ENCODE assay signal across 1 cellular context in the genomic region with DNA sequence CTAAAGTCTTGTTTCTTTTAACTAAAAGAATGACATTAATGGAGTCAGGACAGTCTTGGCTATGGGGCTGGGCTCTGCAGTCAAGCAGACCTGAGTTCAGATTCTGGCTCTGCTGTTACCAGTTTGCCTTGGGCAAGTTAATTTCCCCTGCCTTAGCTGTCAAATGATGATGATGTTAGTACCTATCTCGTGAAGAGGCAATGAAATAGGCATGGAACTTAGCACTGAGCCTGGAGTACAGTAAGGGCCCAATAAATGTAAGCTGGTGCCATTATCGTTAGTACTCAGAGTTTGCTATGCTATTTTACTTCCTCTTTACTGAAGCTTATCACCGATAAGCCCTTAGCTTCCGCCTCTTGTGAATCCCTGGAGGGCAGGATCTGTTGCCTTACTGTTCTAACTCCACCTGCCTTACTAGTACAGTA.
TF ChIP-seq lines count a peak whose summit lies in the region.

No MANE protein-coding gene starts in this region.

TF ChIP-seq in K562, 482 proteins besides CTCF, POLR2A, EP300 and RAD21 (continued from another document and continues in another):
- no peak for TF ChIP-seq ZNF217 (CRISPR knock-in tag; IDR thresholded peaks at IDR 0.05)
- no peak for TF ChIP-seq FOXP1 (CRISPR knock-in tag; IDR thresholded peaks at IDR 0.05)
- TF ChIP-seq KAT2B (IDR thresholded peaks at IDR 0.05; ENCODE audit: low read depth, low read length) = no peak
- peak; percentile 54; the same call in 1 of the 2 replicates for TF ChIP-seq GABPB1 (CRISPR knock-in tag; IDR thresholded peaks at IDR 0.05)
- TF ChIP-seq, protein P1, sequence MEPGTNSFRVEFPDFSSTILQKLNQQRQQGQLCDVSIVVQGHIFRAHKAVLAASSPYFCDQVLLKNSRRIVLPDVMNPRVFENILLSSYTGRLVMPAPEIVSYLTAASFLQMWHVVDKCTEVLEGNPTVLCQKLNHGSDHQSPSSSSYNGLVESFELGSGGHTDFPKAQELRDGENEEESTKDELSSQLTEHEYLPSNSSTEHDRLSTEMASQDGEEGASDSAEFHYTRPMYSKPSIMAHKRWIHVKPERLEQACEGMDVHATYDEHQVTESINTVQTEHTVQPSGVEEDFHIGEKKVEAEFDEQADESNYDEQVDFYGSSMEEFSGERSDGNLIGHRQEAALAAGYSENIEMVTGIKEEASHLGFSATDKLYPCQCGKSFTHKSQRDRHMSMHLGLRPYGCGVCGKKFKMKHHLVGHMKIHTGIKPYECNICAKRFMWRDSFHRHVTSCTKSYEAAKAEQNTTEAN (CRISPR knock-in tag; IDR thresholded peaks at IDR 0.05) = no peak
- no peak for TF ChIP-seq ZNF780A (CRISPR knock-in tag; IDR thresholded peaks at IDR 0.05)
- TF ChIP-seq ZNF354B (CRISPR knock-in tag; IDR thresholded peaks at IDR 0.05) = peak; percentile 81
- TF ChIP-seq NR4A1 (CRISPR knock-in tag; IDR thresholded peaks at IDR 0.05) = no peak
- peak; percentile 63; the same call in 1 of the 2 replicates for TF ChIP-seq NR4A1 (tag; IDR thresholded peaks at IDR 0.05)
- TF ChIP-seq, protein P2, sequence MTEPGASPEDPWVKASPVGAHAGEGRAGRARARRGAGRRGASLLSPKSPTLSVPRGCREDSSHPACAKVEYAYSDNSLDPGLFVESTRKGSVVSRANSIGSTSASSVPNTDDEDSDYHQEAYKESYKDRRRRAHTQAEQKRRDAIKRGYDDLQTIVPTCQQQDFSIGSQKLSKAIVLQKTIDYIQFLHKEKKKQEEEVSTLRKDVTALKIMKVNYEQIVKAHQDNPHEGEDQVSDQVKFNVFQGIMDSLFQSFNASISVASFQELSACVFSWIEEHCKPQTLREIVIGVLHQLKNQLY (CRISPR knock-in tag; conservative IDR thresholded peaks at IDR 0.05) = no peak
- TF ChIP-seq ETV6 (IDR thresholded peaks at IDR 0.05; ENCODE audit: borderline replicate concordance in 1 of 2, low read depth in 2 of 2, low read length in 1 of 2) = peak; percentile 69 to 94; a peak in 3 of 4 replicates
- no peak for TF ChIP-seq ETV6 (CRISPR knock-in tag; IDR thresholded peaks at IDR 0.05; ENCODE audit: borderline replicate concordance)
- TF ChIP-seq ZFX (CRISPR knock-in tag; IDR thresholded peaks at IDR 0.05) = no peak
- 0 out of 2 replicates have a peak, but pooled peaks have one; percentile 26 for TF ChIP-seq ATF7 (IDR thresholded peaks at IDR 0.05)
- TF ChIP-seq, protein P3, sequence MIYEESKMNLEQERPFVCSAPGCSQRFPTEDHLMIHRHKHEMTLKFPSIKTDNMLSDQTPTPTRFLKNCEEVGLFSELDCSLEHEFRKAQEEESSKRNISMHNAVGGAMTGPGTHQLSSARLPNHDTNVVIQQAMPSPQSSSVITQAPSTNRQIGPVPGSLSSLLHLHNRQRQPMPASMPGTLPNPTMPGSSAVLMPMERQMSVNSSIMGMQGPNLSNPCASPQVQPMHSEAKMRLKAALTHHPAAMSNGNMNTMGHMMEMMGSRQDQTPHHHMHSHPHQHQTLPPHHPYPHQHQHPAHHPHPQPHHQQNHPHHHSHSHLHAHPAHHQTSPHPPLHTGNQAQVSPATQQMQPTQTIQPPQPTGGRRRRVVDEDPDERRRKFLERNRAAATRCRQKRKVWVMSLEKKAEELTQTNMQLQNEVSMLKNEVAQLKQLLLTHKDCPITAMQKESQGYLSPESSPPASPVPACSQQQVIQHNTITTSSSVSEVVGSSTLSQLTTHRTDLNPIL (CRISPR knock-in tag; IDR thresholded peaks at IDR 0.05) = no peak
- TF ChIP-seq, protein P4, sequence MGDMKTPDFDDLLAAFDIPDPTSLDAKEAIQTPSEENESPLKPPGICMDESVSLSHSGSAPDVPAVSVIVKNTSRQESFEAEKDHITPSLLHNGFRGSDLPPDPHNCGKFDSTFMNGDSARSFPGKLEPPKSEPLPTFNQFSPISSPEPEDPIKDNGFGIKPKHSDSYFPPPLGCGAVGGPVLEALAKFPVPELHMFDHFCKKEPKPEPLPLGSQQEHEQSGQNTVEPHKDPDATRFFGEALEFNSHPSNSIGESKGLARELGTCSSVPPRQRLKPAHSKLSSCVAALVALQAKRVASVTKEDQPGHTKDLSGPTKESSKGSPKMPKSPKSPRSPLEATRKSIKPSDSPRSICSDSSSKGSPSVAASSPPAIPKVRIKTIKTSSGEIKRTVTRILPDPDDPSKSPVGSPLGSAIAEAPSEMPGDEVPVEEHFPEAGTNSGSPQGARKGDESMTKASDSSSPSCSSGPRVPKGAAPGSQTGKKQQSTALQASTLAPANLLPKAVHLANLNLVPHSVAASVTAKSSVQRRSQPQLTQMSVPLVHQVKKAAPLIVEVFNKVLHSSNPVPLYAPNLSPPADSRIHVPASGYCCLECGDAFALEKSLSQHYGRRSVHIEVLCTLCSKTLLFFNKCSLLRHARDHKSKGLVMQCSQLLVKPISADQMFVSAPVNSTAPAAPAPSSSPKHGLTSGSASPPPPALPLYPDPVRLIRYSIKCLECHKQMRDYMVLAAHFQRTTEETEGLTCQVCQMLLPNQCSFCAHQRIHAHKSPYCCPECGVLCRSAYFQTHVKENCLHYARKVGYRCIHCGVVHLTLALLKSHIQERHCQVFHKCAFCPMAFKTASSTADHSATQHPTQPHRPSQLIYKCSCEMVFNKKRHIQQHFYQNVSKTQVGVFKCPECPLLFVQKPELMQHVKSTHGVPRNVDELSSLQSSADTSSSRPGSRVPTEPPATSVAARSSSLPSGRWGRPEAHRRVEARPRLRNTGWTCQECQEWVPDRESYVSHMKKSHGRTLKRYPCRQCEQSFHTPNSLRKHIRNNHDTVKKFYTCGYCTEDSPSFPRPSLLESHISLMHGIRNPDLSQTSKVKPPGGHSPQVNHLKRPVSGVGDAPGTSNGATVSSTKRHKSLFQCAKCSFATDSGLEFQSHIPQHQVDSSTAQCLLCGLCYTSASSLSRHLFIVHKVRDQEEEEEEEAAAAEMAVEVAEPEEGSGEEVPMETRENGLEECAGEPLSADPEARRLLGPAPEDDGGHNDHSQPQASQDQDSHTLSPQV (IDR thresholded peaks at IDR 0.05) = peak; percentile 60
- TF ChIP-seq, protein P5, sequence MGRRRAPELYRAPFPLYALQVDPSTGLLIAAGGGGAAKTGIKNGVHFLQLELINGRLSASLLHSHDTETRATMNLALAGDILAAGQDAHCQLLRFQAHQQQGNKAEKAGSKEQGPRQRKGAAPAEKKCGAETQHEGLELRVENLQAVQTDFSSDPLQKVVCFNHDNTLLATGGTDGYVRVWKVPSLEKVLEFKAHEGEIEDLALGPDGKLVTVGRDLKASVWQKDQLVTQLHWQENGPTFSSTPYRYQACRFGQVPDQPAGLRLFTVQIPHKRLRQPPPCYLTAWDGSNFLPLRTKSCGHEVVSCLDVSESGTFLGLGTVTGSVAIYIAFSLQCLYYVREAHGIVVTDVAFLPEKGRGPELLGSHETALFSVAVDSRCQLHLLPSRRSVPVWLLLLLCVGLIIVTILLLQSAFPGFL (CRISPR knock-in tag; IDR thresholded peaks at IDR 0.05) = no peak
- TF ChIP-seq, protein P6, sequence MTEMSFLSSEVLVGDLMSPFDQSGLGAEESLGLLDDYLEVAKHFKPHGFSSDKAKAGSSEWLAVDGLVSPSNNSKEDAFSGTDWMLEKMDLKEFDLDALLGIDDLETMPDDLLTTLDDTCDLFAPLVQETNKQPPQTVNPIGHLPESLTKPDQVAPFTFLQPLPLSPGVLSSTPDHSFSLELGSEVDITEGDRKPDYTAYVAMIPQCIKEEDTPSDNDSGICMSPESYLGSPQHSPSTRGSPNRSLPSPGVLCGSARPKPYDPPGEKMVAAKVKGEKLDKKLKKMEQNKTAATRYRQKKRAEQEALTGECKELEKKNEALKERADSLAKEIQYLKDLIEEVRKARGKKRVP (CRISPR knock-in tag; IDR thresholded peaks at IDR 0.05) = no peak
- TF ChIP-seq, protein P7, sequence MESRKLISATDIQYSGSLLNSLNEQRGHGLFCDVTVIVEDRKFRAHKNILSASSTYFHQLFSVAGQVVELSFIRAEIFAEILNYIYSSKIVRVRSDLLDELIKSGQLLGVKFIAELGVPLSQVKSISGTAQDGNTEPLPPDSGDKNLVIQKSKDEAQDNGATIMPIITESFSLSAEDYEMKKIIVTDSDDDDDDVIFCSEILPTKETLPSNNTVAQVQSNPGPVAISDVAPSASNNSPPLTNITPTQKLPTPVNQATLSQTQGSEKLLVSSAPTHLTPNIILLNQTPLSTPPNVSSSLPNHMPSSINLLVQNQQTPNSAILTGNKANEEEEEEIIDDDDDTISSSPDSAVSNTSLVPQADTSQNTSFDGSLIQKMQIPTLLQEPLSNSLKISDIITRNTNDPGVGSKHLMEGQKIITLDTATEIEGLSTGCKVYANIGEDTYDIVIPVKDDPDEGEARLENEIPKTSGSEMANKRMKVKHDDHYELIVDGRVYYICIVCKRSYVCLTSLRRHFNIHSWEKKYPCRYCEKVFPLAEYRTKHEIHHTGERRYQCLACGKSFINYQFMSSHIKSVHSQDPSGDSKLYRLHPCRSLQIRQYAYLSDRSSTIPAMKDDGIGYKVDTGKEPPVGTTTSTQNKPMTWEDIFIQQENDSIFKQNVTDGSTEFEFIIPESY (CRISPR knock-in tag; IDR thresholded peaks at IDR 0.05) = no peak
- 0 out of 2 replicates have a peak, but pooled peaks have one; percentile 22 for TF ChIP-seq DIDO1 (tag; IDR thresholded peaks at IDR 0.05; ENCODE audit: low read depth)
- TF ChIP-seq KDM4B (IDR thresholded peaks at IDR 0.05; ENCODE audit: borderline replicate concordance in 2 of 2, low read depth in 1 of 2) = no peak
- no peak for TF ChIP-seq POLR2G (IDR thresholded peaks at IDR 0.05; ENCODE audit: low read depth, low read length)
- TF ChIP-seq KLF13 (tag; IDR thresholded peaks at IDR 0.05; ENCODE audit: borderline replicate concordance, low read depth) = no peak
- TF ChIP-seq, protein P8, sequence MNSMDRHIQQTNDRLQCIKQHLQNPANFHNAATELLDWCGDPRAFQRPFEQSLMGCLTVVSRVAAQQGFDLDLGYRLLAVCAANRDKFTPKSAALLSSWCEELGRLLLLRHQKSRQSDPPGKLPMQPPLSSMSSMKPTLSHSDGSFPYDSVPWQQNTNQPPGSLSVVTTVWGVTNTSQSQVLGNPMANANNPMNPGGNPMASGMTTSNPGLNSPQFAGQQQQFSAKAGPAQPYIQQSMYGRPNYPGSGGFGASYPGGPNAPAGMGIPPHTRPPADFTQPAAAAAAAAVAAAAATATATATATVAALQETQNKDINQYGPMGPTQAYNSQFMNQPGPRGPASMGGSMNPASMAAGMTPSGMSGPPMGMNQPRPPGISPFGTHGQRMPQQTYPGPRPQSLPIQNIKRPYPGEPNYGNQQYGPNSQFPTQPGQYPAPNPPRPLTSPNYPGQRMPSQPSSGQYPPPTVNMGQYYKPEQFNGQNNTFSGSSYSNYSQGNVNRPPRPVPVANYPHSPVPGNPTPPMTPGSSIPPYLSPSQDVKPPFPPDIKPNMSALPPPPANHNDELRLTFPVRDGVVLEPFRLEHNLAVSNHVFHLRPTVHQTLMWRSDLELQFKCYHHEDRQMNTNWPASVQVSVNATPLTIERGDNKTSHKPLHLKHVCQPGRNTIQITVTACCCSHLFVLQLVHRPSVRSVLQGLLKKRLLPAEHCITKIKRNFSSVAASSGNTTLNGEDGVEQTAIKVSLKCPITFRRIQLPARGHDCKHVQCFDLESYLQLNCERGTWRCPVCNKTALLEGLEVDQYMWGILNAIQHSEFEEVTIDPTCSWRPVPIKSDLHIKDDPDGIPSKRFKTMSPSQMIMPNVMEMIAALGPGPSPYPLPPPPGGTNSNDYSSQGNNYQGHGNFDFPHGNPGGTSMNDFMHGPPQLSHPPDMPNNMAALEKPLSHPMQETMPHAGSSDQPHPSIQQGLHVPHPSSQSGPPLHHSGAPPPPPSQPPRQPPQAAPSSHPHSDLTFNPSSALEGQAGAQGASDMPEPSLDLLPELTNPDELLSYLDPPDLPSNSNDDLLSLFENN (IDR thresholded peaks at IDR 0.05; ENCODE audit: low read depth in 2 of 2, low read length in 2 of 2) = peak in 1 of 2 experiments; percentile 46; a peak in 1 of 4 replicates
- no peak for TF ChIP-seq ZNF384 (IDR thresholded peaks at IDR 0.05; ENCODE audit: low read depth, low read length)
- peak in 1 of 2 experiments; percentile 43; a peak in 1 of 4 replicates for TF ChIP-seq TRIM24 (IDR thresholded peaks at IDR 0.05)
- TF ChIP-seq MTA3 (IDR thresholded peaks at IDR 0.05; ENCODE audit: borderline replicate concordance) = peak; percentile 70; the same call in 1 of the 2 replicates
- TF ChIP-seq E2F3 (CRISPR knock-in tag; IDR thresholded peaks at IDR 0.05) = no peak
- TF ChIP-seq, protein P9, sequence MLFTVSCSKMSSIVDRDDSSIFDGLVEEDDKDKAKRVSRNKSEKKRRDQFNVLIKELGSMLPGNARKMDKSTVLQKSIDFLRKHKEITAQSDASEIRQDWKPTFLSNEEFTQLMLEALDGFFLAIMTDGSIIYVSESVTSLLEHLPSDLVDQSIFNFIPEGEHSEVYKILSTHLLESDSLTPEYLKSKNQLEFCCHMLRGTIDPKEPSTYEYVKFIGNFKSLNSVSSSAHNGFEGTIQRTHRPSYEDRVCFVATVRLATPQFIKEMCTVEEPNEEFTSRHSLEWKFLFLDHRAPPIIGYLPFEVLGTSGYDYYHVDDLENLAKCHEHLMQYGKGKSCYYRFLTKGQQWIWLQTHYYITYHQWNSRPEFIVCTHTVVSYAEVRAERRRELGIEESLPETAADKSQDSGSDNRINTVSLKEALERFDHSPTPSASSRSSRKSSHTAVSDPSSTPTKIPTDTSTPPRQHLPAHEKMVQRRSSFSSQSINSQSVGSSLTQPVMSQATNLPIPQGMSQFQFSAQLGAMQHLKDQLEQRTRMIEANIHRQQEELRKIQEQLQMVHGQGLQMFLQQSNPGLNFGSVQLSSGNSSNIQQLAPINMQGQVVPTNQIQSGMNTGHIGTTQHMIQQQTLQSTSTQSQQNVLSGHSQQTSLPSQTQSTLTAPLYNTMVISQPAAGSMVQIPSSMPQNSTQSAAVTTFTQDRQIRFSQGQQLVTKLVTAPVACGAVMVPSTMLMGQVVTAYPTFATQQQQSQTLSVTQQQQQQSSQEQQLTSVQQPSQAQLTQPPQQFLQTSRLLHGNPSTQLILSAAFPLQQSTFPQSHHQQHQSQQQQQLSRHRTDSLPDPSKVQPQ (CRISPR knock-in tag; IDR thresholded peaks at IDR 0.05; ENCODE audit: borderline replicate concordance) = no peak
- TF ChIP-seq, protein P10, sequence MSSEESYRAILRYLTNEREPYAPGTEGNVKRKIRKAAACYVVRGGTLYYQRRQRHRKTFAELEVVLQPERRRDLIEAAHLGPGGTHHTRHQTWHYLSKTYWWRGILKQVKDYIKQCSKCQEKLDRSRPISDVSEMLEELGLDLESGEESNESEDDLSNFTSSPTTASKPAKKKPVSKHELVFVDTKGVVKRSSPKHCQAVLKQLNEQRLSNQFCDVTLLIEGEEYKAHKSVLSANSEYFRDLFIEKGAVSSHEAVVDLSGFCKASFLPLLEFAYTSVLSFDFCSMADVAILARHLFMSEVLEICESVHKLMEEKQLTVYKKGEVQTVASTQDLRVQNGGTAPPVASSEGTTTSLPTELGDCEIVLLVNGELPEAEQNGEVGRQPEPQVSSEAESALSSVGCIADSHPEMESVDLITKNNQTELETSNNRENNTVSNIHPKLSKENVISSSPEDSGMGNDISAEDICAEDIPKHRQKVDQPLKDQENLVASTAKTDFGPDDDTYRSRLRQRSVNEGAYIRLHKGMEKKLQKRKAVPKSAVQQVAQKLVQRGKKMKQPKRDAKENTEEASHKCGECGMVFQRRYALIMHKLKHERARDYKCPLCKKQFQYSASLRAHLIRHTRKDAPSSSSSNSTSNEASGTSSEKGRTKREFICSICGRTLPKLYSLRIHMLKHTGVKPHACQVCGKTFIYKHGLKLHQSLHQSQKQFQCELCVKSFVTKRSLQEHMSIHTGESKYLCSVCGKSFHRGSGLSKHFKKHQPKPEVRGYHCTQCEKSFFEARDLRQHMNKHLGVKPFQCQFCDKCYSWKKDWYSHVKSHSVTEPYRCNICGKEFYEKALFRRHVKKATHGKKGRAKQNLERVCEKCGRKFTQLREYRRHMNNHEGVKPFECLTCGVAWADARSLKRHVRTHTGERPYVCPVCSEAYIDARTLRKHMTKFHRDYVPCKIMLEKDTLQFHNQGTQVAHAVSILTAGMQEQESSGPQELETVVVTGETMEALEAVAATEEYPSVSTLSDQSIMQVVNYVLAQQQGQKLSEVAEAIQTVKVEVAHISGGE (CRISPR knock-in tag; IDR thresholded peaks at IDR 0.05) = peak in 1 of 3 experiments; percentile 40; a peak in 1 of 6 replicates
- no peak for TF ChIP-seq TGIF2 (CRISPR knock-in tag; IDR thresholded peaks at IDR 0.05)
- no peak for TF ChIP-seq MEIS2 (IDR thresholded peaks at IDR 0.05; ENCODE audit: partially characterized antibody)
- no peak for TF ChIP-seq CREBBP (IDR thresholded peaks at IDR 0.05; ENCODE audit: low read depth, low read length)
- TF ChIP-seq ZNF766 (CRISPR knock-in tag; conservative IDR thresholded peaks at IDR 0.05) = no peak
